Comparison of ENCODE assay signal across 27 cellular contexts in genomic region chr11:59679347-59679746, GRCh38. TPM values are rescaled to one million over a fixed set of nuclear protein-coding genes. Genes with fewer than 3 reads are reported as not detected.
"Had no signal": no experiment of that assay in that cellular context is flagged by ENCODE, and none has a peak within 500 bp of the region (broad histone marks: within the 10 kb centered on the region; RNA-seq: fewer than 3 reads in every experiment).

No MANE protein-coding gene starts in this region.

- H3K9me3 ChIP-seq: ovary, right atrium auricular region, sigmoid colon, thoracic aorta had no signal

- H3K4me3 Mint-ChIP-seq: mesothelial cell of epicardium; natural killer cell; neural crest cell; stimulated activated naive CD8-positive, alpha-beta T cell treated with anti-CD3 and anti-CD28 coated beads, Interleukin-15, Interleukin-2, amounts not matched to agents 100 ng/mL and 50 ng/mL, for 24 hours had no signal

- H3K27ac Mint-ChIP-seq: mesothelial cell of epicardium; natural killer cell; stimulated activated naive CD8-positive, alpha-beta T cell treated with anti-CD3 and anti-CD28 coated beads, Interleukin-15, Interleukin-2, amounts not matched to agents 100 ng/mL and 50 ng/mL, for 24 hours had no signal

- H3K27me3 ChIP-seq: ovary, right atrium auricular region, sigmoid colon had no signal

- H3K36me3 Mint-ChIP-seq: mesothelial cell of epicardium, natural killer cell had no signal

- H3K4me1 Mint-ChIP-seq: natural killer cell, neural crest cell had no signal

- H3K4me3 ChIP-seq: heart right ventricle, ovary, right atrium auricular region, sigmoid colon, skin epidermis, thoracic aorta had no signal

- DNase-seq: effector memory CD4-positive, alpha-beta T cell; heart right ventricle; islet precursor cell; mammary epithelial cell; natural killer cell; ovary; sigmoid colon; stimulated activated CD4-positive, alpha-beta T cell treated with anti-CD3 and anti-CD28 coated beads, Interleukin-2, amount 100 ng/mL, for 24 hours; stimulated activated CD4-positive, alpha-beta T cell treated with anti-CD3 and anti-CD28 coated beads, Interleukin-4, amount 100 ng/mL, for 4 hours; trophoblast cell had no signal

- H3K36me3 ChIP-seq: heart right ventricle, ovary, right atrium auricular region, sigmoid colon, thoracic aorta had no signal

- H3K9me3 Mint-ChIP-seq: natural killer cell; neural crest cell; stimulated activated naive CD8-positive, alpha-beta T cell treated with anti-CD3 and anti-CD28 coated beads, Interleukin-15, Interleukin-2, amounts not matched to agents 100 ng/mL and 50 ng/mL, for 24 hours had no signal

- H3K27ac ChIP-seq: heart right ventricle, ovary, right atrium auricular region, sigmoid colon, skin epidermis, thoracic aorta had no signal

- H3K4me1 ChIP-seq: heart right ventricle, right atrium auricular region, sigmoid colon had no signal

RNA-seq across cellular contexts. Expression of gene OR10V1, which starts 34.3 kb away (rescaled TPM):
- total RNA-seq: esophagus mucosa, fibroblast of lung, frontal cortex, glomerular endothelial cell, heart right ventricle, left lobe of liver, lower leg skin, mammary epithelial cell, mesothelial cell of epicardium, mucosa of gallbladder, myocyte, natural killer cell, neural crest cell, ovary, posterior vena cava, right atrium auricular region, sigmoid colon, subcutaneous adipose tissue, thoracic aorta, urinary bladder had no signal
- polyA plus RNA-seq: fibroblast of lung, heart right ventricle, mammary epithelial cell, ovary, sigmoid colon, urinary bladder had no signal
